Comparison of ENCODE assay signal across 8 cellular contexts in genomic region chr16:63461248-63461841, GRCh38.
DNase-seq lines count a peak whose midpoint lies in the region; ATAC-seq and TF ChIP-seq lines count a peak whose summit lies in the region.

No MANE protein-coding gene starts in this region.

- H3K4me1 Mint-ChIP-seq in activated T-cell treated with anti-CD3 and anti-CD28 coated beads, Interleukin-2, amount 50 U/mL, for 72 hours (ENCODE audit: low read depth), result no peaks in the 10 kb centered on the region

- H3K9me3 ChIP-seq in tibial artery, result no peaks in the 10 kb centered on the region

- H3K4me3 ChIP-seq in AG09309 (ENCODE audit: control insufficient read depth, low read depth, low read length) (no peak overlapping the region), tibial artery (no peak overlapping the region)

- H3K27me3 Mint-ChIP-seq in activated T-cell treated with anti-CD3 and anti-CD28 coated beads, Interleukin-2, amount 50 U/mL, for 72 hours (ENCODE audit: low read depth), result no peaks in the 10 kb centered on the region

- H3K9me3 Mint-ChIP-seq in activated T-cell treated with anti-CD3 and anti-CD28 coated beads, Interleukin-2, amount 50 U/mL, for 72 hours, result peaks cover 18 to 24% of the 10 kb centered on the region in 2 donors

- peak; percentile 47 for ATAC-seq in left ventricle myocardium superior
- no peak for ATAC-seq in activated T-cell treated with anti-CD3 and anti-CD28 coated beads, Interleukin-2, amount 50 U/mL, for 72 hours (replicated peaks in 1 of 2)
- no peak for ATAC-seq in activated CD4-positive, CD25-positive, alpha-beta regulatory T cell treated with anti-CD3 and anti-CD28 coated beads, Interleukin-2, amount 50 U/mL, for 24 hours

- in situ Hi-C loops in KBM-7 (cut with MboI; ENCODE audit: low pct_unique_long_range_greater_than_20kb, low sequenced_read_pairs), result no loop called here

- no peak overlapping the region for H3K27ac ChIP-seq in tibial artery

- no peaks in the 10 kb centered on the region for H3K4me1 ChIP-seq in tibial artery

- peak; percentile 10 for DNase-seq in AG09309 (ENCODE audit: low read depth)
- DNase-seq in KBM-7, result peak; percentile 4
- peak; percentile 56 for DNase-seq in SW480 (ENCODE audit: low spot score)
- no peak for DNase-seq in left ventricle myocardium superior
- DNase-seq in tibial artery, result no peak
- no peak for DNase-seq in CD1c-positive myeloid dendritic cell (ENCODE audit: extremely low spot score)
- no peak for DNase-seq in activated T-cell treated with anti-CD3 and anti-CD28 coated beads, Interleukin-2, amount 50 U/mL, for 72 hours

- H3K36me3 Mint-ChIP-seq in activated T-cell treated with anti-CD3 and anti-CD28 coated beads, Interleukin-2, amount 50 U/mL, for 72 hours (ENCODE audit: insufficient read depth in 2 of 2), result peaks cover 2 to 4% of the 10 kb centered on the region in 2 donors

- H3K4me3 Mint-ChIP-seq in activated T-cell treated with anti-CD3 and anti-CD28 coated beads, Interleukin-2, amount 50 U/mL, for 72 hours, result no peak overlapping the region

- TF ChIP-seq CTCF in AG09309 (IDR thresholded peaks at IDR 0.05; ENCODE audit: control insufficient read depth, insufficient read depth, low read depth, low read length, missing control alignments) (peak; percentile 40), tibial artery (IDR thresholded peaks at IDR 0.05) (peak; percentile 39 to 49)

- no peaks in the 10 kb centered on the region for H3K27me3 ChIP-seq in tibial artery

- no peaks in the 10 kb centered on the region for H3K36me3 ChIP-seq in tibial artery

- H3K27ac Mint-ChIP-seq in activated T-cell treated with anti-CD3 and anti-CD28 coated beads, Interleukin-2, amount 50 U/mL, for 72 hours, result no peak overlapping the region

- intact Hi-C loops in left ventricle myocardium superior (cut with micrococcal nuclease), result no loop called here
- intact Hi-C loops in tibial artery (cut with DNase I; ENCODE audit: low total_unique reads), result no loop called here

Comparison
In these comparisons a context has a peak if more than half of its experiments do, and no peak if none do; other contexts are left out.
1. DNase-seq: peak in AG09309 (single experiment), KBM-7 (single experiment) and SW480 (single experiment); none in left ventricle myocardium superior (single experiment), tibial artery (0 of 2), CD1c-positive myeloid dendritic cell (single experiment) and activated T-cell treated with anti-CD3 and anti-CD28 coated beads, Interleukin-2, amount 50 U/mL, for 72 hours (0 of 2).